Comparison of ENCODE assay signal across 22 cellular contexts in the genomic region with DNA sequence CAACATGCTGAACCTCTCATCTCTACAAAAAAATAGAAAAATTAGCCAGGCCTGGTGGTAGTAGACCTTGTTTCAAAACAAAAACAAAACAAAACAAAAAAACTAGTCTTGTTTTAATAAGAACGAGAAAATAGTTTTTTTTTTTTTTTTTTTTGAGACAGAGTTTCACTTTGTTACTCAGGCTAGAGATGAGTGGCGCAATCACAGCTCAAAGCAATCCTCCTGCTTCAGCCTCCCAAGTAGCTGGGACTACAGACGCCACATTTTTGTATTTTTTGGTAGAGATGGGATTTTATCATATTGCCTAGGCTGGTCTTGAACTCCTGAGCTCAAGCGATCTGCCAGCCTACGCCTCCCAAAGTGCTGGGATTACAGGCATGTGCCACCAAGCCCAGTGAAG. TPM values are rescaled to one million over a fixed set of nuclear protein-coding genes. Genes with fewer than 3 reads are reported as not detected.
A peak's percentile ranks its signal among the peaks of the same experiment; 100 is the strongest.
DNase-seq lines count a peak whose midpoint lies in the region; ATAC-seq and TF ChIP-seq lines count a peak whose summit lies in the region.
"Had no signal": no experiment of that assay in that cellular context is flagged by ENCODE, and none has a peak within 500 bp of the region (broad histone marks: within the 10 kb centered on the region; RNA-seq: fewer than 3 reads in every experiment).

No MANE protein-coding gene starts in this region.

- POLR2A ChIA-PET in MCF 10A (lab: Yijun Ruan, JAX) = no interaction called here

- no peak overlapping the region for H3K4me3 ChIP-seq in breast epithelium
- no peak overlapping the region for H3K4me3 ChIP-seq in esophagus squamous epithelium
- H3K4me3 ChIP-seq: A549, MG63, SJSA1 had no signal

- CTCF ChIA-PET in MCF 10A (lab: Yijun Ruan, JAX) = interaction anchor here (0.6 kb wide), 1 partner anchor 86 kb away, joined by 4 read pairs; no protein-coding TSS in a partner anchor

- TF ChIP-seq POLR2A in breast epithelium (IDR thresholded peaks at IDR 0.05) = no peak
- no peak for TF ChIP-seq POLR2A in esophagus squamous epithelium (IDR thresholded peaks at IDR 0.05)

- H3K27me3 ChIP-seq in breast epithelium = no peaks in the 10 kb centered on the region
- H3K27me3 ChIP-seq in esophagus squamous epithelium = no peaks in the 10 kb centered on the region
- H3K27me3 ChIP-seq: MG63, SJSA1 had no signal

- TF ChIP-seq CTCF in MCF 10A (IDR thresholded peaks at IDR 0.05; ENCODE audit: unreplicated experiment) = no peak
- TF ChIP-seq CTCF in breast epithelium (IDR thresholded peaks at IDR 0.05) = no peak
- no peak for TF ChIP-seq CTCF in VCaP (conservative IDR thresholded peaks at IDR 0.05)
- no peak for TF ChIP-seq CTCF in esophagus squamous epithelium (IDR thresholded peaks at IDR 0.05)
- TF ChIP-seq CTCF in type B pancreatic cell (conservative IDR thresholded peaks at IDR 0.05) = no peak
- no peak for TF ChIP-seq CTCF in osteocyte (IDR thresholded peaks at IDR 0.05)

- WGBS in esophagus squamous epithelium, 2 donors = 90% methylated on average over 5 of the region's 5 CpGs

- H3K27ac ChIP-seq in breast epithelium (no peak overlapping the region), VCaP (peak overlapping the region; percentile 88), esophagus squamous epithelium (peak overlapping the region in 3 of 4 donors; percentile 28 to 62 (median 39))
- H3K27ac ChIP-seq: A549, HL-60, SJSA1 had no signal

- H3K27ac Mint-ChIP-seq in MCF 10A (ENCODE audit: low read depth, unreplicated experiment) (no peak overlapping the region), type B pancreatic cell (no peak overlapping the region), osteocyte (ENCODE audit: unreplicated experiment) (no peak overlapping the region)
- H3K27ac Mint-ChIP-seq: CD4-positive, alpha-beta T cell; HFFc6 had no signal

- H3K9me3 Mint-ChIP-seq in MCF 10A (ENCODE audit: unreplicated experiment) (no peaks in the 10 kb centered on the region), type B pancreatic cell (no peaks in the 10 kb centered on the region), osteocyte (ENCODE audit: unreplicated experiment) (no peaks in the 10 kb centered on the region)
- H3K9me3 Mint-ChIP-seq: CD4-positive, alpha-beta T cell; HFFc6 had no signal

- H3K4me1 ChIP-seq in breast epithelium (no peaks in the 10 kb centered on the region), esophagus squamous epithelium (peaks cover 0 to 25% (median 1%) of the 10 kb centered on the region in 3 donors)

- H3K36me3 Mint-ChIP-seq in MCF 10A (ENCODE audit: insufficient read depth, unreplicated experiment) (peaks cover 11% of the 10 kb centered on the region), type B pancreatic cell (peaks cover 4% of the 10 kb centered on the region), osteocyte (ENCODE audit: unreplicated experiment) (peaks cover 9% of the 10 kb centered on the region)

- no peaks in the 10 kb centered on the region for H3K36me3 ChIP-seq in breast epithelium
- peaks cover 0 to 18% (median 0%) of the 10 kb centered on the region in 3 donors for H3K36me3 ChIP-seq in esophagus squamous epithelium
- H3K36me3 ChIP-seq: MG63, SJSA1 had no signal

- no peaks in the 10 kb centered on the region for H3K4me1 Mint-ChIP-seq in MCF 10A (ENCODE audit: insufficient read depth, unreplicated experiment)
- no peaks in the 10 kb centered on the region for H3K4me1 Mint-ChIP-seq in type B pancreatic cell (ENCODE audit: unreplicated experiment)
- peaks cover 10% of the 10 kb centered on the region for H3K4me1 Mint-ChIP-seq in osteocyte (ENCODE audit: unreplicated experiment)

- DNase-seq in MCF 10A (ENCODE audit: unreplicated experiment) (peak; percentile 8), breast epithelium (ENCODE audit: low spot score in 2 of 2) (no peak), esophagus squamous epithelium (lab: John Stamatoyannopoulos, UW) (no peak), type B pancreatic cell (ENCODE audit: extremely low spot score, unreplicated experiment) (peak; percentile 10), left cardiac atrium (no peak), osteocyte (ENCODE audit: extremely low spot score, unreplicated experiment) (no peak)
- DNase-seq: Calu3; CD4-positive, alpha-beta T cell; DMS79 treated with DMSO at 0.1 percent for 48 hours; HFFc6; KG1; MG63; NCI-H1417 treated with DMSO at 0.1 percent for 48 hours; NCI-H2029 treated with DMSO at 0.1 percent for 48 hours; NCI-H526; NK-92 treated with Interleukin-12 subunit alpha and Interleukin-12 subunit beta, amount 100 ng/mL, for 24 hours; OCI-M1 had no signal

- H3K27me3 Mint-ChIP-seq in MCF 10A (ENCODE audit: insufficient read depth, unreplicated experiment) = no peaks in the 10 kb centered on the region
- no peaks in the 10 kb centered on the region for H3K27me3 Mint-ChIP-seq in type B pancreatic cell
- no peaks in the 10 kb centered on the region for H3K27me3 Mint-ChIP-seq in osteocyte (ENCODE audit: unreplicated experiment)
- H3K27me3 Mint-ChIP-seq: CD4-positive, alpha-beta T cell had no signal

- H3K4me3 Mint-ChIP-seq in MCF 10A (ENCODE audit: unreplicated experiment) (no peak overlapping the region), type B pancreatic cell (no peak overlapping the region), osteocyte (ENCODE audit: unreplicated experiment) (no peak overlapping the region)
- H3K4me3 Mint-ChIP-seq: CD4-positive, alpha-beta T cell; HFFc6 had no signal

- intact Hi-C loops in MCF 10A (cut with micrococcal nuclease) = no loop called here
- intact Hi-C loops in breast epithelium (cut with DNase I; ENCODE audit: low total_unique reads) = no loop called here
- intact Hi-C loops in esophagus squamous epithelium (cut with DNase I) = no loop called here
- intact Hi-C loops in left cardiac atrium (cut with DNase I) = no loop called here

- no peaks in the 10 kb centered on the region for H3K9me3 ChIP-seq in breast epithelium
- no peaks in the 10 kb centered on the region for H3K9me3 ChIP-seq in esophagus squamous epithelium
- H3K9me3 ChIP-seq: A549, MG63, SJSA1 had no signal

- ATAC-seq in left cardiac atrium (no peak), HG03196 (IDR thresholded peaks at IDR 0.05; ENCODE audit: unreplicated experiment) (no peak)
- ATAC-seq: A549 had no signal

- no TSS peak for BruUV-seq in MCF 10A (replicated peaks; lab: Mats Ljungman, UMichigan)

RNA-seq across cellular contexts. Expression of a gene that starts 47.7 kb away (rescaled TPM):
- 50.9 and 61.7 TPM in 2 replicates for total RNA-seq in MCF 10A (2022)
- total RNA-seq in breast epithelium = 100 to 1,000 TPM in 1 of 3 donors, 10 to 100 TPM in 2; 68.3 to 134 (median 74.9) TPM
- 100 to 1,000 TPM in 2 of 4 donors, 10 to 100 TPM in 2; 55.2 to 188 (median 98.0) TPM for total RNA-seq in esophagus squamous epithelium
- total RNA-seq in type B pancreatic cell (ENCODE audit: low replicate concordance) = 124 and 128 TPM in 2 replicates
- total RNA-seq in left cardiac atrium = 10 to 100 TPM; 28.7 to 40.6 TPM
- 192 and 200 TPM in 2 replicates for total RNA-seq in osteocyte

Comparison
In these comparisons a context has a peak if more than half of its experiments do, and no peak if none do; other contexts are left out.
1. DNase-seq: peak in MCF 10A (single experiment) and type B pancreatic cell (single experiment); none in breast epithelium (0 of 2), esophagus squamous epithelium (single experiment), left cardiac atrium (single experiment) and osteocyte (single experiment).
2. H3K27ac ChIP-seq: peak in VCaP (single experiment) and esophagus squamous epithelium (3 of 4); none in breast epithelium (0 of 2).